Comparison of ENCODE assay signal across 1 cellular context in genomic region chrX:72269671-72270251, GRCh38.
TF ChIP-seq lines count a peak whose summit lies in the region.

No MANE protein-coding gene starts in this region.

TF ChIP-seq in WTC11, 78 proteins besides CTCF, POLR2A, EP300 and RAD21 (continued from another document):
- TF ChIP-seq, protein P1, sequence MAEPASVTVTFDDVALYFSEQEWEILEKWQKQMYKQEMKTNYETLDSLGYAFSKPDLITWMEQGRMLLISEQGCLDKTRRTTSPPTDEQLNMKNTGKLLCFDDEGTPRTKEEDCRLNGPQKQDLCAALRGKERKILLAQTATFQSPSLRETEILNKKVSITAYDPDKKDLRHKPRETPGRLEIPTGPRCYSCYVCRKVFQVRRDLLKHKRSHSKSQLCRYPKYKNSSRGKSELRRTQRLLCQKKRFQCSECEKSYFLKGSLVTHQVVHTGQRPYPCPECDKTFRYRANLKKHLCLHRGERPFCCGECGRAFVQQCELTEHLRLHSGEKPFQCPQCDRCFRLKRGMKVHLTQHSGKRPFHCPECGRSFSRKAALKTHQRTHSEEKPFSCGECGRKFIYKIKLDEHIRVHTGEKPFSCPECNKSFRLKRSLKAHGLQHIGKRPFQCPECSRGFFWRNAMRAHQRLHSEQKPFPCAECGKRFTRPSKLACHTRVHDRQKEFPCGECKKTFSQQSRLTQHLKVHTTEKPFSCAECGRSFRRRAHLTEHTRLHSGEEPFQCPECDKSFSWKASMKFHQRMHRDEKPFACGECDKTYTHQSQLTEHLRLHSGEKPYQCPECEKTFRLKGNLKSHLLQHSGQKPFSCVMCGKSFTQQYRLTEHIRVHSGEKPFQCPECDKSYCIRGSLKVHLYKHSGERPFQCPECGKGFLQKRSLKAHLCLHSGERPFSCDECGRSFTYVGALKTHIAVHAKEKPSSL (CRISPR knock-in tag; conservative IDR thresholded peaks at IDR 0.05): no peak
- no peak for TF ChIP-seq SP1 (CRISPR knock-in tag; conservative IDR thresholded peaks at IDR 0.05)
